In the genomic region with DNA sequence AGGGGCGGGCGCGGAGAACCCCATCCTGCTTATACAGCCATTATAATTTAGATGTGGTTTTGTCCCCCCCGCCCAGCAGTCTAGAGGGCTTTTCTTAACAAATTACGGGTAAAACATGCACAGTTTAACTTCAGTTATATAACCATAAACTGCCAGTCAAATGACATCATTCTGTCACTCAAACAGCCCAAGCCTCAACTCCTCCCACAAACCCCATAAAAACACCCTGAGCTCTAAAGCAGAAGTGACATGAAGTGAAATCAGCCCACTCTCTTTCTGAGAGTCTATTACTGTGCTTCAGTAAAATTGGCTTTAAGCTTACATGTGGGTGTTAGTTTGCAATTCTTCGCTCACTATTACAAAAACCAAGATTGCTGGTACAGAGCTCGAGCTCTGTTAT, we compare ENCODE assay signal across 18 cellular contexts.
DNase-seq lines count a peak whose midpoint lies in the region; ATAC-seq, FAIRE-seq and TF ChIP-seq lines count a peak whose summit lies in the region.
"Had no signal": no experiment of that assay in that cellular context is flagged by ENCODE, and none has a peak within 500 bp of the region (broad histone marks: within the 10 kb centered on the region; RNA-seq: fewer than 3 reads in every experiment).

No MANE protein-coding gene starts in this region.

- H3K4me1 ChIP-seq in Karpas-422 (ENCODE audit: low read length) (no peaks in the 10 kb centered on the region), spleen (no peaks in the 10 kb centered on the region)
- H3K4me1 ChIP-seq: psoas muscle had no signal

- no peak for FAIRE-seq in GM12891 (lab: Jason Lieb, UNC)
- FAIRE-seq: GM18507 had no signal

- H3K9ac ChIP-seq in Karpas-422 (ENCODE audit: low read length) = no peak overlapping the region

- H3K79me2 ChIP-seq in Karpas-422 (ENCODE audit: low read length) = no peaks in the 10 kb centered on the region

- no peak overlapping the region for H3K4me3 ChIP-seq in Karpas-422 (ENCODE audit: low read length)
- no peak overlapping the region for H3K4me3 ChIP-seq in spleen
- H3K4me3 ChIP-seq: coronary artery, MG63, psoas muscle had no signal

- intact Hi-C loops in spleen (cut with DNase I; ENCODE audit: low total_unique reads) = no loop called here

- no peaks in the 10 kb centered on the region for H3K4me1 Mint-ChIP-seq in natural killer cell treated with Interleukin-12 subunit alpha and Interleukin-12 subunit beta and Interleukin-15 and Interleukin-18, amount 100 ng/mL, for 72 hours (ENCODE audit: low read depth in 2 of 2)
- no peaks in the 10 kb centered on the region for H3K4me1 Mint-ChIP-seq in activated T-helper 17 cell treated with anti-CD3 and anti-CD28 coated beads, Interleukin-2, amount 50 U/mL, for 72 hours
- H3K4me1 Mint-ChIP-seq: natural killer cell; stimulated activated naive CD8-positive, alpha-beta T cell treated with anti-CD3 and anti-CD28 coated beads, Interleukin-15, amount 100 ng/mL, for 72 hours; T-helper 17 cell had no signal

- H3K36me3 Mint-ChIP-seq in natural killer cell treated with Interleukin-12 subunit alpha and Interleukin-12 subunit beta and Interleukin-15 and Interleukin-18, amount 100 ng/mL, for 72 hours = peaks cover 6% of the 10 kb centered on the region
- no peaks in the 10 kb centered on the region for H3K36me3 Mint-ChIP-seq in activated T-helper 17 cell treated with anti-CD3 and anti-CD28 coated beads, Interleukin-2, amount 50 U/mL, for 72 hours (ENCODE audit: low read depth)
- H3K36me3 Mint-ChIP-seq: natural killer cell had no signal

- H2AFZ ChIP-seq in Karpas-422 (ENCODE audit: low read length) = no peak overlapping the region

- no peak for TF ChIP-seq CTCF in spleen (IDR thresholded peaks at IDR 0.05 in 8 of 11, conservative IDR thresholded peaks at IDR 0.05 in 3 of 11)

- peaks cover 14% of the 10 kb centered on the region for H3K9me3 Mint-ChIP-seq in natural killer cell treated with Interleukin-12 subunit alpha and Interleukin-12 subunit beta and Interleukin-15 and Interleukin-18, amount 100 ng/mL, for 72 hours
- peaks cover 15% of the 10 kb centered on the region for H3K9me3 Mint-ChIP-seq in activated T-helper 17 cell treated with anti-CD3 and anti-CD28 coated beads, Interleukin-2, amount 50 U/mL, for 72 hours

- H4K20me1 ChIP-seq in Karpas-422 (ENCODE audit: insufficient read depth, low read depth, low read length) = no peaks in the 10 kb centered on the region

- no peaks in the 10 kb centered on the region for H3K27me3 ChIP-seq in Karpas-422 (ENCODE audit: low read length)
- no peaks in the 10 kb centered on the region for H3K27me3 ChIP-seq in spleen (replicated peaks in 1 of 7)
- H3K27me3 ChIP-seq: MG63 had no signal

- peaks cover 39% of the 10 kb centered on the region for H3K9me3 ChIP-seq in Karpas-422 (ENCODE audit: low read length)
- H3K9me3 ChIP-seq in spleen = peaks cover 0 to 6% (median 0%) of the 10 kb centered on the region in 8 donors
- H3K9me3 ChIP-seq: MG63, psoas muscle had no signal

- H3K27ac ChIP-seq in Karpas-422 (ENCODE audit: low read length) (no peak overlapping the region), spleen (no peak overlapping the region)
- H3K27ac ChIP-seq: coronary artery, psoas muscle had no signal

- H3K27ac Mint-ChIP-seq in natural killer cell treated with Interleukin-12 subunit alpha and Interleukin-12 subunit beta and Interleukin-15 and Interleukin-18, amount 100 ng/mL, for 72 hours = no peak overlapping the region
- no peak overlapping the region for H3K27ac Mint-ChIP-seq in activated T-helper 17 cell treated with anti-CD3 and anti-CD28 coated beads, Interleukin-2, amount 50 U/mL, for 72 hours
- H3K27ac Mint-ChIP-seq: natural killer cell; stimulated activated naive CD8-positive, alpha-beta T cell treated with anti-CD3 and anti-CD28 coated beads, Interleukin-15, amount 100 ng/mL, for 72 hours; T-helper 17 cell had no signal

- no peaks in the 10 kb centered on the region for H3K9me2 ChIP-seq in Karpas-422 (replicated peaks; ENCODE audit: insufficient read depth, low read length)

- ATAC-seq in GM21717 (IDR thresholded peaks at IDR 0.05; ENCODE audit: unreplicated experiment) (peak; percentile 85), HG03432 (IDR thresholded peaks at IDR 0.05; ENCODE audit: unreplicated experiment) (peak; percentile 86)
- ATAC-seq in natural killer cell treated with Interleukin-12 subunit alpha and Interleukin-12 subunit beta and Interleukin-15 and Interleukin-18, amount 100 ng/mL, for 72 hours = no peak
- ATAC-seq in activated T-helper 17 cell treated with anti-CD3 and anti-CD28 coated beads, Interleukin-2, amount 50 U/mL, for 72 hours (replicated peaks) = no peak
- ATAC-seq: natural killer cell; psoas muscle; stimulated activated naive CD8-positive, alpha-beta T cell treated with anti-CD3 and anti-CD28 coated beads, Interleukin-15, amount 100 ng/mL, for 72 hours; T-helper 17 cell had no signal

- no peaks in the 10 kb centered on the region for H3K27me3 Mint-ChIP-seq in natural killer cell treated with Interleukin-12 subunit alpha and Interleukin-12 subunit beta and Interleukin-15 and Interleukin-18, amount 100 ng/mL, for 72 hours
- H3K27me3 Mint-ChIP-seq in activated T-helper 17 cell treated with anti-CD3 and anti-CD28 coated beads, Interleukin-2, amount 50 U/mL, for 72 hours = no peaks in the 10 kb centered on the region
- H3K27me3 Mint-ChIP-seq: stimulated activated naive CD8-positive, alpha-beta T cell treated with anti-CD3 and anti-CD28 coated beads, Interleukin-15, amount 100 ng/mL, for 72 hours; T-helper 17 cell had no signal

- WGBS in spleen, 5 donors = 80 to 89% (median 85%) methylated on average over 7 of the region's 7 CpGs

- H3K4me3 Mint-ChIP-seq in natural killer cell treated with Interleukin-12 subunit alpha and Interleukin-12 subunit beta and Interleukin-15 and Interleukin-18, amount 100 ng/mL, for 72 hours = no peak overlapping the region
- no peak overlapping the region for H3K4me3 Mint-ChIP-seq in activated T-helper 17 cell treated with anti-CD3 and anti-CD28 coated beads, Interleukin-2, amount 50 U/mL, for 72 hours
- H3K4me3 Mint-ChIP-seq: natural killer cell; stimulated activated naive CD8-positive, alpha-beta T cell treated with anti-CD3 and anti-CD28 coated beads, Interleukin-15, amount 100 ng/mL, for 72 hours; T-helper 17 cell had no signal

- TF ChIP-seq POLR2A in GM12891 (IDR thresholded peaks at IDR 0.05; ENCODE audit: low read depth, low read length) (no peak), spleen (IDR thresholded peaks at IDR 0.05) (no peak)

- DNase-seq in GM12891 (ENCODE audit: insufficient read length, low spot score) (no peak), RPMI8226 (peak; percentile 25), Karpas-422 (no peak), spleen (no peak)
- no peak for DNase-seq in natural killer cell treated with Interleukin-12 subunit alpha and Interleukin-12 subunit beta and Interleukin-15 and Interleukin-18, amount 100 ng/mL, for 72 hours (ENCODE audit: low spot score)
- DNase-seq: activated naive CD4-positive, alpha-beta T cell treated with Interleukin-2 at 50 U/mL for 16 hours; COR-L47; HCEC 1CT; MG63; natural killer cell; psoas muscle; stimulated activated naive CD8-positive, alpha-beta T cell treated with anti-CD3 and anti-CD28 coated beads, Interleukin-15, amount 100 ng/mL, for 72 hours; T-helper 17 cell had no signal

- H3K4me2 ChIP-seq in Karpas-422 (ENCODE audit: low read depth, low read length, poor library complexity, severe bottlenecking) = no peak overlapping the region

- H3K36me3 ChIP-seq in Karpas-422 (ENCODE audit: insufficient read depth, low read length) = no peaks in the 10 kb centered on the region
- no peaks in the 10 kb centered on the region for H3K36me3 ChIP-seq in spleen
- H3K36me3 ChIP-seq: MG63 had no signal

TF ChIP-seq in GM12891, 5 proteins besides CTCF, POLR2A, EP300 and RAD21:
- no peak for TF ChIP-seq POLR2AphosphoS5 (IDR thresholded peaks at IDR 0.05; ENCODE audit: low read depth, low read length)
- no peak for TF ChIP-seq PAX5 (IDR thresholded peaks at IDR 0.05; ENCODE audit: insufficient read depth, low read length, severe bottlenecking)
- TF ChIP-seq TAF1 (IDR thresholded peaks at IDR 0.05; ENCODE audit: low read depth, low read length) = no peak
- TF ChIP-seq SPI1 (IDR thresholded peaks at IDR 0.05; ENCODE audit: low read depth, low read length) = peak; percentile 79
- TF ChIP-seq POU2F2 (IDR thresholded peaks at IDR 0.05; ENCODE audit: low read depth, low read length) = no peak
TF ChIP-seq in GM12891: peak in this region for 1.

Comparison
In these comparisons a context has a peak if more than half of its experiments do, and no peak if none do; other contexts are left out.
1. ATAC-seq: peak in GM21717 (single experiment) and HG03432 (single experiment); none in natural killer cell treated with Interleukin-12 subunit alpha and Interleukin-12 subunit beta and Interleukin-15 and Interleukin-18, amount 100 ng/mL, for 72 hours (0 of 2) and activated T-helper 17 cell treated with anti-CD3 and anti-CD28 coated beads, Interleukin-2, amount 50 U/mL, for 72 hours (single experiment).